ENCODE assay signal across 9 cellular contexts in genomic region chr5:151773979-151774378, GRCh38. TPM values are rescaled to one million over a fixed set of nuclear protein-coding genes. Genes with fewer than 3 reads are reported as not detected.
DNase-seq lines count a peak whose midpoint lies in the region; ATAC-seq and TF ChIP-seq lines count a peak whose summit lies in the region.
"Had no signal": no experiment of that assay in that cellular context is flagged by ENCODE, and none has a peak within 500 bp of the region (broad histone marks: within the 10 kb centered on the region; RNA-seq: fewer than 3 reads in every experiment).

No MANE protein-coding gene starts in this region.

- intact Hi-C loops in A673 (cut with micrococcal nuclease; ENCODE audit: unreplicated experiment), result no loop called here
- intact Hi-C loops in MCF 10A (cut with micrococcal nuclease), result loop anchor here (2.0 kb wide), 1 partner anchor 369 kb away; no protein-coding TSS in a partner anchor

- H3K9me3 ChIP-seq in A673 (ENCODE audit: low read depth, low read length, poor library complexity, severe bottlenecking) (no peaks in the 10 kb centered on the region), HUES48 (ENCODE audit: control insufficient read depth, insufficient read depth, low read length) (no peaks in the 10 kb centered on the region), mesodermal cell (ENCODE audit: control insufficient read depth, low read length) (no peaks in the 10 kb centered on the region)

- H3K4me3 ChIP-seq in A673 (ENCODE audit: low read depth, low read length, poor library complexity, severe bottlenecking), result peak overlapping the region; percentile 82
- H3K4me3 ChIP-seq in HUES48 (ENCODE audit: low read depth, low read length), result peak overlapping the region; percentile 99
- peak overlapping the region; percentile 99 for H3K4me3 ChIP-seq in mesodermal cell (ENCODE audit: extremely low read depth, insufficient read depth, low read length, poor library complexity, severe bottlenecking)

- TF ChIP-seq CTCF in A673 (conservative IDR thresholded peaks at IDR 0.05; ENCODE audit: low read depth, low read length), result no peak
- no peak for TF ChIP-seq CTCF in MCF 10A (IDR thresholded peaks at IDR 0.05; ENCODE audit: unreplicated experiment)

- no peak for ATAC-seq in GM18502 (IDR thresholded peaks at IDR 0.05; ENCODE audit: poor library complexity, unreplicated experiment)

- no peak overlapping the region for H3K4me3 Mint-ChIP-seq in MCF 10A (ENCODE audit: unreplicated experiment)

- POLR2A ChIA-PET in A673 (lab: Charles Lee; ENCODE audit: low non-redundant PET), result no interaction called here
- POLR2A ChIA-PET in MCF 10A (lab: Yijun Ruan, JAX), result interaction anchor here (0.5 to 7.4 kb wide), 25 partner anchors 8 to 1074 kb away, joined by 3 to 162 read pairs (median 4); partner anchors contain the start of genes ATOX1, DCTN4 and SLC36A1

- no peaks in the 10 kb centered on the region for H3K9me3 Mint-ChIP-seq in MCF 10A (ENCODE audit: unreplicated experiment)

- CTCF ChIA-PET in A673 (lab: Charles Lee) (no interaction called here), MCF 10A (lab: Yijun Ruan, JAX) (interaction anchor here (0.7 to 5.5 kb wide), 13 partner anchors 11 to 369 kb away, joined by 3 to 47 read pairs (median 5); partner anchors contain the start of genes ATOX1 and SLC36A1)

- peak overlapping the region; percentile 16 for H3K27ac Mint-ChIP-seq in MCF 10A (ENCODE audit: low read depth, unreplicated experiment)

- BruUV-seq in A673 (replicated peaks; lab: Mats Ljungman, UMichigan) (no TSS peak), MCF 10A (replicated peaks; lab: Mats Ljungman, UMichigan) (no TSS peak)

- no peaks in the 10 kb centered on the region for H3K27me3 ChIP-seq in A673 (replicated peaks; ENCODE audit: insufficient read depth, low read depth, low read length, poor library complexity)
- H3K27me3 ChIP-seq in HUES48 (ENCODE audit: control insufficient read depth, insufficient read depth, low read length), result no peaks in the 10 kb centered on the region

- H3K36me3 ChIP-seq in A673 (ENCODE audit: insufficient read depth, low read length, poor library complexity, severe bottlenecking) (peaks cover 19% of the 10 kb centered on the region), HUES48 (ENCODE audit: control insufficient read depth, insufficient read depth, low read length) (peaks cover 30% of the 10 kb centered on the region), mesodermal cell (ENCODE audit: control insufficient read depth, insufficient read depth, low read length) (peaks cover 35% of the 10 kb centered on the region)

- H3K27ac ChIP-seq in A673 (ENCODE audit: low read depth, low read length, poor library complexity, severe bottlenecking) (peak overlapping the region; percentile 8), HUES48 (ENCODE audit: low read depth, low read length) (no peak overlapping the region), mesodermal cell (ENCODE audit: low read depth, low read length, severe bottlenecking) (no peak overlapping the region)

- WGBS in mesodermal cell (ENCODE audit: insufficient coverage in 2 of 2), 2 experiments, result 0 to 40% methylated on average over 1 of the region's 4 CpGs

- DNase-seq in A673 (ENCODE audit: low spot score) (no peak), MCF 10A (ENCODE audit: unreplicated experiment) (no peak), NCI-H526 (lab: John Stamatoyannopoulos, UW) (no peak), amygdala (lab: John Stamatoyannopoulos, UW) (no peak), glomerular visceral epithelial cell (ENCODE audit: extremely low spot score) (no peak)
- DNase-seq: NCI-H2081 treated with DMSO at 0.1 percent for 48 hours had no signal

- peaks cover 36% of the 10 kb centered on the region for H3K4me1 ChIP-seq in A673 (ENCODE audit: insufficient read depth, low read length, poor library complexity, severe bottlenecking)
- peaks cover 34% of the 10 kb centered on the region for H3K4me1 ChIP-seq in HUES48 (ENCODE audit: control insufficient read depth, insufficient read depth, low read length)
- H3K4me1 ChIP-seq in mesodermal cell (ENCODE audit: control insufficient read depth, insufficient read depth, low read length, poor library complexity, severe bottlenecking), result peaks cover 10% of the 10 kb centered on the region

- no peaks in the 10 kb centered on the region for H3K27me3 Mint-ChIP-seq in MCF 10A (ENCODE audit: insufficient read depth, unreplicated experiment)

- H3K9ac ChIP-seq in HUES48 (ENCODE audit: low read depth, low read length), result peak overlapping the region; percentile 35; the same call in 1 of the 2 replicates

- H3K4me1 Mint-ChIP-seq in MCF 10A (ENCODE audit: insufficient read depth, unreplicated experiment), result peaks cover 30% of the 10 kb centered on the region

- peaks cover 41% of the 10 kb centered on the region for H3K36me3 Mint-ChIP-seq in MCF 10A (ENCODE audit: insufficient read depth, unreplicated experiment)

RNA-seq across cellular contexts. Expression of gene G3BP1, which starts 2.2 kb away (rescaled TPM):
- total RNA-seq in A673 (2021), result 296 and 317 TPM in 2 replicates
- total RNA-seq in MCF 10A (2022), result 279 and 282 TPM in 2 replicates
- polyA plus RNA-seq in mesodermal cell (2013, experiment 1 of 2), result 88.3 TPM
- 84.1 TPM for polyA plus RNA-seq in mesodermal cell (2013, experiment 2 of 2)

RNA-seq across cellular contexts. Expression of gene ATOX1, which starts 15.5 kb away (rescaled TPM):
- total RNA-seq in A673 (2021) (65.6 and 72.2 TPM in 2 replicates), MCF 10A (2022) (155 and 168 TPM in 2 replicates)
- 123 TPM for polyA plus RNA-seq in mesodermal cell (2013, experiment 1 of 2)
- 103 TPM for polyA plus RNA-seq in mesodermal cell (2013, experiment 2 of 2)
